8 cellular contexts compared by ENCODE assay signal in the genomic region with DNA sequence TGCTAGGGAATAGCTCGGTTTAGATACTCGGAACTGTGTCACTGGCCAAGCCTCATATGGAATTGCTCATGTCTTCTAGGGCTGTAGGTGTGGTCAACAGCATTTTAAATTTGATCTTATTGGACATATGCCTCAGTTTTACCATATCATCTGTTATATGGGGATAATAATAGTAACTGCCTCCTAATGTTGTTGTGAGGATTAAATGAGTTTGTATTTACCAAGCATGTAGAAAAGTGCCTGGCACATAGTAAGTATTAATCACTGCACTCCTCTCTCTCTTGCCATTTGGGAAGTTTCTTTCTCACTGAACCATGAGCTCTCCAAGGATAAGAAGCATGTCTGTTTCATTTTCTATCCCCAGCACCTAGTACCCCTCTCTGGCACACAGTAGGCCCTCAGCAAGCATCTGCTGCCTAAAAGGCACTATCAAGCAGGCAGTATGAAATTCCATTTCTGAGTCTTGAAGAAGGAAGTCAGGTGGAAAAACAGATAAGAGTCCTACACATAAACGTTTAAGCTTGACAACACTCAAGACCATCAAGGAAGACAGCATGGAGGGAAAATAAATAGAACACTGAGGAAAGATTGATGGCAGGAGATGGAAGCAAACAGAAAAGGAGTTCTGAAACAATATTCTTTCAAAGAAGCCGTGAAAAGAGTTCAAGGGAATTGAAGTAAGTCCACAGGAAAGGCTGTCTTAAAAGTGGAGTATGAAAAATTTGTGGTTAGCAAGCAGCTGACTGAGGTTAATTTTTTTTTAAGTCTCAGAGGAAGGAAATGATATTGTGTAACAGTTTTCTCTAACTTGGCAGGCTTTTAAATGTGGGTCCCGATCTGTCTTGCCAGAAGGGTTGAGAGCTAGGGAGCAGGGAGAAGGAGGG. TPM values are rescaled to one million over a fixed set of nuclear protein-coding genes. Genes with fewer than 3 reads are reported as not detected.
DNase-seq lines count a peak whose midpoint lies in the region; ATAC-seq and TF ChIP-seq lines count a peak whose summit lies in the region.

No MANE protein-coding gene starts in this region.

- peaks cover 23% of the 10 kb centered on the region for H3K4me1 ChIP-seq in foreskin keratinocyte
- peaks cover 13 to 24% (median 22%) of the 10 kb centered on the region in 3 donors for H3K4me1 ChIP-seq in skeletal muscle tissue (ENCODE audit: control insufficient read depth in 3 of 3, insufficient read depth in 3 of 3, low read length in 3 of 3)

- peak; percentile 21 for DNase-seq in COLO829 (ENCODE audit: low spot score)
- DNase-seq in UCSD-AML1 (lab: John Stamatoyannopoulos, UW; ENCODE audit: unreplicated experiment): peak; percentile 37
- peak; percentile 17 to 54 for DNase-seq in foreskin keratinocyte
- DNase-seq in 8988T: no peak
- no peak for DNase-seq in activated gamma-delta T cell (lab: John Stamatoyannopoulos, UW)

- no peaks in the 10 kb centered on the region for H3K9me3 ChIP-seq in skeletal muscle tissue (ENCODE audit: control insufficient read depth in 3 of 3, low read length in 3 of 3)

- H3K4me3 ChIP-seq in skeletal muscle tissue (ENCODE audit: low read length in 3 of 3): peak overlapping the region in 1 of 3 donors; percentile 2

- peak; percentile 35 for ATAC-seq in HG03378 (IDR thresholded peaks at IDR 0.05; ENCODE audit: unreplicated experiment)
- ATAC-seq in foreskin keratinocyte: no peak
- ATAC-seq in HG02840 (IDR thresholded peaks at IDR 0.05; ENCODE audit: low FRiP score, unreplicated experiment): no peak

- H3K9ac ChIP-seq in skeletal muscle tissue (ENCODE audit: low read depth in 1 of 3, low read length in 3 of 3): peak overlapping the region in 1 of 3 donors; percentile 16

- H3K27ac ChIP-seq in foreskin keratinocyte: no peak overlapping the region
- peak overlapping the region; percentile 97 for H3K27ac ChIP-seq in skeletal muscle tissue (ENCODE audit: low read depth, low read length)

- no peaks in the 10 kb centered on the region for H3K27me3 ChIP-seq in foreskin keratinocyte
- H3K27me3 ChIP-seq in skeletal muscle tissue (ENCODE audit: control insufficient read depth in 3 of 3, insufficient read depth in 3 of 3, low read length in 3 of 3): no peaks in the 10 kb centered on the region

- H3K36me3 ChIP-seq in skeletal muscle tissue (ENCODE audit: control insufficient read depth in 3 of 3, insufficient read depth in 3 of 3, low read length in 3 of 3): peaks cover 0 to 6% (median 1%) of the 10 kb centered on the region in 3 donors

- TF ChIP-seq CTCF in foreskin keratinocyte (conservative IDR thresholded peaks at IDR 0.05): no peak

RNA-seq across cellular contexts. Expression of a gene that starts 2.2 kb away (rescaled TPM):
- total RNA-seq in foreskin keratinocyte (18.8 and 19.7 TPM in 2 replicates), skeletal muscle tissue (66.8 TPM)
- polyA plus RNA-seq in foreskin keratinocyte: 17.8 and 18.9 TPM in 2 replicates

RNA-seq across cellular contexts. Expression of a gene that starts 33.4 kb away (rescaled TPM):
- total RNA-seq in foreskin keratinocyte (351 and 355 TPM in 2 replicates), skeletal muscle tissue (238 TPM)
- 215 and 236 TPM in 2 replicates for polyA plus RNA-seq in foreskin keratinocyte

Comparison
In these comparisons a context has a peak if more than half of its experiments do, and no peak if none do; other contexts are left out.
1. DNase-seq: peak in COLO829 (single experiment), UCSD-AML1 (single experiment) and foreskin keratinocyte (2 of 2); none in 8988T (single experiment) and activated gamma-delta T cell (single experiment).